8 cellular contexts compared by ENCODE assay signal in the genomic region with DNA sequence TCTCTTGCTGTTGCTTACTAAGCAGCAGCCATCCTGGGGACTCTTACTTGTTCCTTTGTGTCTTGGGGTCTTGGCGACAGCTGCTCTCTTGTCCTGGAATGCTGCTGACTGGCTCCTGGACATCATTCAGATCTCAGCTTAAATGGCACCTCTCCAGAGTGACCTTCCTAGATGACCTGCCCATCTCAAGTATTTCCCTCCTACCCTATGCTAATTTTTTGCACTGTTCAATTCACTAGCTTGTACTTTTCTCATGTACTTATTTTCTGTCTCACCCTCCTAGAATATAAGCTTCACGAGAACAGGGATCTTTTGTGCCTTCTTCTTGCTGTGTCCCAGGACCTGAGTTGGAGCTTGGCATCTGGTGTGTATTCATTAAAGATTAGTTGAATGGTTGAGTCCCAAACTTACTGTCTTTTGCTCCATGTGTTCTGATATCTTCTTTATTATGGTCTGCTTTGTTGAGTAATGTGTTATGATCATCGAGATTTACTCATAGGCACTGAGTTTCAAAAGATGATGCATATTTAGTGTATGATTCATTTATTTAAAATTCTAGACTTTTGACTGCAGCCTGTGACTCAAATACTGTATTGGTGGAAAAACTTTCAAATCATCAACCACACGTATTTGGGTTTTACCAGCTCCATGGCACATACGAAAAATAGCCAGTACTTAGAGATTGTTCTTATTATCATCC.
DNase-seq lines count a peak whose midpoint lies in the region; ATAC-seq and TF ChIP-seq lines count a peak whose summit lies in the region.
"Not testable (repeated sequence)": the region's sequence is repeated elsewhere in the genome, so short reads cannot be mapped to it uniquely, and the experiment has no call there.

No MANE protein-coding gene starts in this region.

- not testable (repeated sequence) for TF ChIP-seq EP300 in SK-N-SH (IDR thresholded peaks at IDR 0.05; ENCODE audit: borderline replicate concordance in 1 of 2, low read depth in 1 of 2, low read length in 1 of 2)

- POLR2A ChIA-PET in SK-N-SH (lab: Yijun Ruan, JAX); naive thymus-derived CD4-positive, alpha-beta T cell (lab: Charles Lee): not testable (repeated sequence)

- not testable (repeated sequence) for TF ChIP-seq RAD21 in SK-N-SH (IDR thresholded peaks at IDR 0.05; ENCODE audit: low read length)

- not testable (repeated sequence) for H2AFZ ChIP-seq in ACC112 (ENCODE audit: low read length, unreplicated experiment); SK-N-SH (ENCODE audit: low read depth)

- WGBS in SK-N-SH (ENCODE audit: low lambda C conversion rate): 13% methylated on average over 2 of the region's 5 CpGs

- H4K20me1 ChIP-seq in SK-N-SH (ENCODE audit: insufficient read depth): not testable (repeated sequence)

- not testable (repeated sequence) for H3K9ac ChIP-seq in SK-N-SH

- not testable (repeated sequence) for H3K36me3 ChIP-seq in ACC112 (ENCODE audit: insufficient read depth, low read length); SK-N-SH (replicated peaks in 1 of 2; ENCODE audit: control insufficient read depth in 1 of 2, insufficient read depth in 2 of 2, low read length in 1 of 2); naive thymus-derived CD4-positive, alpha-beta T cell (ENCODE audit: control insufficient read depth in 2 of 3, insufficient read depth in 3 of 3, low read length in 3 of 3)

- not testable (repeated sequence) for H3K27me3 ChIP-seq in ACC112 (ENCODE audit: insufficient read depth, low read length); SK-N-SH (ENCODE audit: insufficient read depth); naive thymus-derived CD4-positive, alpha-beta T cell (ENCODE audit: control insufficient read depth in 2 of 2, insufficient read depth in 2 of 2, low read length in 2 of 2)

- H3K4me2 ChIP-seq in SK-N-SH: peak overlapping the region; percentile 59; the same call in 1 of the 2 replicates

- peak; percentile 20 for DNase-seq in HT1080 (ENCODE audit: low read depth)
- DNase-seq in SK-N-SH; activated CD8-positive, alpha-beta memory T cell treated with anti-CD3 and anti-CD28 coated beads, Interleukin-2, amount 10 ng/mL, durations not matched to agents 7 days and 5 days; activated naive CD8-positive, alpha-beta T cell treated with anti-CD3 and anti-CD28 coated beads for 36 hours; naive thymus-derived CD4-positive, alpha-beta T cell: not testable (repeated sequence)
- peak; percentile 22 for DNase-seq in fibroblast of mammary gland (ENCODE audit: low read depth)

- H3K4me3 Mint-ChIP-seq in activated CD8-positive, alpha-beta memory T cell treated with anti-CD3 and anti-CD28 coated beads, Interleukin-2, amount 10 ng/mL, durations not matched to agents 7 days and 5 days; activated naive CD8-positive, alpha-beta T cell treated with anti-CD3 and anti-CD28 coated beads for 36 hours; naive thymus-derived CD4-positive, alpha-beta T cell: not testable (repeated sequence)
- H3K4me3 Mint-ChIP-seq in stimulated activated naive CD8-positive, alpha-beta T cell treated with anti-CD3 and anti-CD28 coated beads, Interleukin-15, Interleukin-2, amounts not matched to agents 100 ng/mL and 50 ng/mL, for 24 hours: peak overlapping the region; percentile 38

- H3K27me3 Mint-ChIP-seq in activated CD8-positive, alpha-beta memory T cell treated with anti-CD3 and anti-CD28 coated beads, Interleukin-2, amount 10 ng/mL, durations not matched to agents 7 days and 5 days; activated naive CD8-positive, alpha-beta T cell treated with anti-CD3 and anti-CD28 coated beads for 36 hours; naive thymus-derived CD4-positive, alpha-beta T cell; stimulated activated naive CD8-positive, alpha-beta T cell treated with anti-CD3 and anti-CD28 coated beads, Interleukin-15, Interleukin-2, amounts not matched to agents 100 ng/mL and 50 ng/mL, for 24 hours: not testable (repeated sequence)

- peaks cover 37% of the 10 kb centered on the region for H3K4me1 Mint-ChIP-seq in activated CD8-positive, alpha-beta memory T cell treated with anti-CD3 and anti-CD28 coated beads, Interleukin-2, amount 10 ng/mL, durations not matched to agents 7 days and 5 days
- peaks cover 20% of the 10 kb centered on the region for H3K4me1 Mint-ChIP-seq in activated naive CD8-positive, alpha-beta T cell treated with anti-CD3 and anti-CD28 coated beads for 36 hours
- H3K4me1 Mint-ChIP-seq in naive thymus-derived CD4-positive, alpha-beta T cell: peaks cover 0 to 19% (median 0%) of the 10 kb centered on the region in 7 donors
- H3K4me1 Mint-ChIP-seq in stimulated activated naive CD8-positive, alpha-beta T cell treated with anti-CD3 and anti-CD28 coated beads, Interleukin-15, Interleukin-2, amounts not matched to agents 100 ng/mL and 50 ng/mL, for 24 hours (ENCODE audit: low read depth): peaks cover 49% of the 10 kb centered on the region

- H3K27ac Mint-ChIP-seq in activated CD8-positive, alpha-beta memory T cell treated with anti-CD3 and anti-CD28 coated beads, Interleukin-2, amount 10 ng/mL, durations not matched to agents 7 days and 5 days: peak overlapping the region; percentile 66
- peak overlapping the region; percentile 87 for H3K27ac Mint-ChIP-seq in activated naive CD8-positive, alpha-beta T cell treated with anti-CD3 and anti-CD28 coated beads for 36 hours
- peak overlapping the region in 2 of 9 donors; percentile 59 to 78 for H3K27ac Mint-ChIP-seq in naive thymus-derived CD4-positive, alpha-beta T cell
- peak overlapping the region; percentile 67 for H3K27ac Mint-ChIP-seq in stimulated activated naive CD8-positive, alpha-beta T cell treated with anti-CD3 and anti-CD28 coated beads, Interleukin-15, Interleukin-2, amounts not matched to agents 100 ng/mL and 50 ng/mL, for 24 hours

- TF ChIP-seq CTCF in SK-N-SH (IDR thresholded peaks at IDR 0.05); fibroblast of mammary gland (conservative IDR thresholded peaks at IDR 0.05; ENCODE audit: control insufficient read depth, insufficient read depth, low read depth, low read length): not testable (repeated sequence)

- H3K4me3 ChIP-seq in ACC112 (ENCODE audit: low read depth, low read length); SK-N-SH (ENCODE audit: low read depth in 2 of 2, low read length in 1 of 2); fibroblast of mammary gland (ENCODE audit: control insufficient read depth, low read depth, low read length); naive thymus-derived CD4-positive, alpha-beta T cell (ENCODE audit: low read length): not testable (repeated sequence)

- not testable (repeated sequence) for H3K4me1 ChIP-seq in ACC112 (ENCODE audit: control insufficient read depth, insufficient read depth, low read length, unreplicated experiment); SK-N-SH (ENCODE audit: control insufficient read depth in 1 of 2, insufficient read depth in 2 of 2, low read depth in 1 of 2, low read length in 1 of 2); naive thymus-derived CD4-positive, alpha-beta T cell (ENCODE audit: control insufficient read depth in 2 of 2, insufficient read depth in 2 of 2, low read length in 2 of 2)

- ATAC-seq in activated CD8-positive, alpha-beta memory T cell treated with anti-CD3 and anti-CD28 coated beads, Interleukin-2, amount 10 ng/mL, durations not matched to agents 7 days and 5 days: peak; percentile 17
- peak; percentile 40 for ATAC-seq in naive thymus-derived CD4-positive, alpha-beta T cell

- H3K79me2 ChIP-seq in ACC112 (ENCODE audit: control insufficient read depth, insufficient read depth, low read length, unreplicated experiment); SK-N-SH (ENCODE audit: insufficient read depth): not testable (repeated sequence)

- not testable (repeated sequence) for H3K9me2 ChIP-seq in SK-N-SH

- H3F3A ChIP-seq in SK-N-SH (replicated peaks; ENCODE audit: insufficient read depth): not testable (repeated sequence)

- not testable (repeated sequence) for H3K9me3 ChIP-seq in SK-N-SH; naive thymus-derived CD4-positive, alpha-beta T cell (ENCODE audit: control insufficient read depth in 2 of 3, low read length in 3 of 3)

- H3K9me3 Mint-ChIP-seq in activated CD8-positive, alpha-beta memory T cell treated with anti-CD3 and anti-CD28 coated beads, Interleukin-2, amount 10 ng/mL, durations not matched to agents 7 days and 5 days (ENCODE audit: low read depth); activated naive CD8-positive, alpha-beta T cell treated with anti-CD3 and anti-CD28 coated beads for 36 hours; naive thymus-derived CD4-positive, alpha-beta T cell; stimulated activated naive CD8-positive, alpha-beta T cell treated with anti-CD3 and anti-CD28 coated beads, Interleukin-15, Interleukin-2, amounts not matched to agents 100 ng/mL and 50 ng/mL, for 24 hours: not testable (repeated sequence)

- not testable (repeated sequence) for H3K36me3 Mint-ChIP-seq in activated CD8-positive, alpha-beta memory T cell treated with anti-CD3 and anti-CD28 coated beads, Interleukin-2, amount 10 ng/mL, durations not matched to agents 7 days and 5 days; activated naive CD8-positive, alpha-beta T cell treated with anti-CD3 and anti-CD28 coated beads for 36 hours; naive thymus-derived CD4-positive, alpha-beta T cell; stimulated activated naive CD8-positive, alpha-beta T cell treated with anti-CD3 and anti-CD28 coated beads, Interleukin-15, Interleukin-2, amounts not matched to agents 100 ng/mL and 50 ng/mL, for 24 hours (ENCODE audit: low read depth)

- intact Hi-C loops in naive thymus-derived CD4-positive, alpha-beta T cell (cut with micrococcal nuclease): not testable (repeated sequence)

- CTCF ChIA-PET in SK-N-SH (lab: Yijun Ruan, JAX); activated CD8-positive, alpha-beta memory T cell treated with anti-CD3 and anti-CD28 coated beads, Interleukin-2, amount 10 ng/mL, durations not matched to agents 7 days and 5 days (lab: Charles Lee); naive thymus-derived CD4-positive, alpha-beta T cell (lab: Charles Lee): not testable (repeated sequence)

- H3K27ac ChIP-seq in ACC112 (ENCODE audit: low read depth, low read length) (peak overlapping the region; percentile 83), SK-N-SH (ENCODE audit: low read depth in 2 of 2, low read length in 1 of 2) (peak overlapping the region in 1 of 2 experiments; percentile 82; a peak in 2 of 4 replicates)
- not testable (repeated sequence) for H3K27ac ChIP-seq in naive thymus-derived CD4-positive, alpha-beta T cell (ENCODE audit: low read depth, low read length)
